13 cellular contexts compared by ENCODE assay signal in genomic region chr1:92410706-92411105, GRCh38.
DNase-seq lines count a peak whose midpoint lies in the region; ATAC-seq and TF ChIP-seq lines count a peak whose summit lies in the region.
"Had no signal": no experiment of that assay in that cellular context is flagged by ENCODE, and none has a peak within 500 bp of the region (broad histone marks: within the 10 kb centered on the region; RNA-seq: fewer than 3 reads in every experiment).

No MANE protein-coding gene starts in this region.

- peak; percentile 92 for ATAC-seq in activated naive CD8-positive, alpha-beta T cell treated with anti-CD3 and anti-CD28 coated beads, Interleukin-2, amount 10 ng/mL, durations not matched to agents 7 days and 5 days (ENCODE audit: low read depth)
- no peak for ATAC-seq in HG02938 (IDR thresholded peaks at IDR 0.05; ENCODE audit: unreplicated experiment)
- ATAC-seq: right lobe of liver had no signal

- peaks cover 29% of the 10 kb centered on the region for H3K4me1 Mint-ChIP-seq in activated naive CD8-positive, alpha-beta T cell treated with anti-CD3 and anti-CD28 coated beads, Interleukin-2, amount 10 ng/mL, durations not matched to agents 7 days and 5 days
- H3K4me1 Mint-ChIP-seq in osteocyte (ENCODE audit: unreplicated experiment), result no peaks in the 10 kb centered on the region

- peak overlapping the region; percentile 68 for H3K4me3 Mint-ChIP-seq in activated naive CD8-positive, alpha-beta T cell treated with anti-CD3 and anti-CD28 coated beads, Interleukin-2, amount 10 ng/mL, durations not matched to agents 7 days and 5 days
- no peak overlapping the region for H3K4me3 Mint-ChIP-seq in osteocyte (ENCODE audit: unreplicated experiment)
- H3K4me3 Mint-ChIP-seq: natural killer cell treated with Interleukin-12 subunit alpha and Interleukin-12 subunit beta and Interleukin-15 and Interleukin-18, amount 100 ng/mL, for 72 hours had no signal

- intact Hi-C loops in posterior cingulate gyrus (cut with DNase I), result no loop called here

- no peak for TF ChIP-seq CTCF in osteocyte (IDR thresholded peaks at IDR 0.05)

- H3K27me3 Mint-ChIP-seq in activated naive CD8-positive, alpha-beta T cell treated with anti-CD3 and anti-CD28 coated beads, Interleukin-2, amount 10 ng/mL, durations not matched to agents 7 days and 5 days, result no peaks in the 10 kb centered on the region
- H3K27me3 Mint-ChIP-seq in osteocyte (ENCODE audit: unreplicated experiment), result no peaks in the 10 kb centered on the region

- H3K9me3 Mint-ChIP-seq in activated naive CD8-positive, alpha-beta T cell treated with anti-CD3 and anti-CD28 coated beads, Interleukin-2, amount 10 ng/mL, durations not matched to agents 7 days and 5 days, result no peaks in the 10 kb centered on the region
- peaks cover 1% of the 10 kb centered on the region for H3K9me3 Mint-ChIP-seq in osteocyte (ENCODE audit: unreplicated experiment)
- H3K9me3 Mint-ChIP-seq: natural killer cell treated with Interleukin-12 subunit alpha and Interleukin-12 subunit beta and Interleukin-15 and Interleukin-18, amount 100 ng/mL, for 72 hours had no signal

- DNase-seq in NK-92 treated with Interleukin-12 subunit alpha and Interleukin-12 subunit beta, amount 100 ng/mL, for 24 hours (lab: John Stamatoyannopoulos, UW), result peak; percentile 25
- DNase-seq in NK-92 (lab: John Stamatoyannopoulos, UW; ENCODE audit: unreplicated experiment) (no peak), osteocyte (ENCODE audit: extremely low spot score, unreplicated experiment) (no peak), posterior cingulate gyrus (no peak)
- peak; percentile 25 to 33 for DNase-seq in activated CD4-positive, alpha-beta T cell treated with anti-CD3 and anti-CD28 coated beads, Interleukin-2, amount 50 U/mL, for 48 hours
- peak; percentile 53 for DNase-seq in activated naive CD8-positive, alpha-beta T cell treated with anti-CD3 and anti-CD28 coated beads, Interleukin-2, amount 10 ng/mL, durations not matched to agents 7 days and 5 days
- peak in 2 of 3 experiments; percentile 1 to 11 for DNase-seq in stimulated activated CD4-positive, alpha-beta T cell treated with anti-CD3 and anti-CD28 coated beads, TNF-alpha, amount 100 ng/mL, for 24 hours (ENCODE audit: low read depth in 3 of 3)
- DNase-seq: anterior cingulate cortex, dermis blood vessel endothelial cell, islet precursor cell, right lobe of liver had no signal

- POLR2A ChIA-PET in activated naive CD8-positive, alpha-beta T cell treated with anti-CD3 and anti-CD28 coated beads, Interleukin-2, amount 10 ng/mL, durations not matched to agents 7 days and 5 days (lab: Charles Lee), result interaction anchor here (0.5 to 2.0 kb wide), 5 partner anchors 10 to 115 kb away, joined by 3 to 11 read pairs (median 5); partner anchors contain the start of gene GFI1

- H3K27ac Mint-ChIP-seq in activated naive CD8-positive, alpha-beta T cell treated with anti-CD3 and anti-CD28 coated beads, Interleukin-2, amount 10 ng/mL, durations not matched to agents 7 days and 5 days, result peak overlapping the region; percentile 84
- no peak overlapping the region for H3K27ac Mint-ChIP-seq in osteocyte (ENCODE audit: unreplicated experiment)
- H3K27ac Mint-ChIP-seq: natural killer cell treated with Interleukin-12 subunit alpha and Interleukin-12 subunit beta and Interleukin-15 and Interleukin-18, amount 100 ng/mL, for 72 hours had no signal

- peaks cover 5% of the 10 kb centered on the region for H3K36me3 Mint-ChIP-seq in activated naive CD8-positive, alpha-beta T cell treated with anti-CD3 and anti-CD28 coated beads, Interleukin-2, amount 10 ng/mL, durations not matched to agents 7 days and 5 days
- H3K36me3 Mint-ChIP-seq in osteocyte (ENCODE audit: unreplicated experiment), result no peaks in the 10 kb centered on the region
- H3K36me3 Mint-ChIP-seq: natural killer cell treated with Interleukin-12 subunit alpha and Interleukin-12 subunit beta and Interleukin-15 and Interleukin-18, amount 100 ng/mL, for 72 hours had no signal

Comparison
In these comparisons a context has a peak if more than half of its experiments do, and no peak if none do; other contexts are left out.
1. DNase-seq: peak in NK-92 treated with Interleukin-12 subunit alpha and Interleukin-12 subunit beta, amount 100 ng/mL, for 24 hours (single experiment), activated CD4-positive, alpha-beta T cell treated with anti-CD3 and anti-CD28 coated beads, Interleukin-2, amount 50 U/mL, for 48 hours (2 of 2), activated naive CD8-positive, alpha-beta T cell treated with anti-CD3 and anti-CD28 coated beads, Interleukin-2, amount 10 ng/mL, durations not matched to agents 7 days and 5 days (single experiment) and stimulated activated CD4-positive, alpha-beta T cell treated with anti-CD3 and anti-CD28 coated beads, TNF-alpha, amount 100 ng/mL, for 24 hours (2 of 3); none in NK-92 (single experiment), osteocyte (single experiment) and posterior cingulate gyrus (0 of 10).